Comparison of ENCODE assay signal across 12 cellular contexts in the genomic region with DNA sequence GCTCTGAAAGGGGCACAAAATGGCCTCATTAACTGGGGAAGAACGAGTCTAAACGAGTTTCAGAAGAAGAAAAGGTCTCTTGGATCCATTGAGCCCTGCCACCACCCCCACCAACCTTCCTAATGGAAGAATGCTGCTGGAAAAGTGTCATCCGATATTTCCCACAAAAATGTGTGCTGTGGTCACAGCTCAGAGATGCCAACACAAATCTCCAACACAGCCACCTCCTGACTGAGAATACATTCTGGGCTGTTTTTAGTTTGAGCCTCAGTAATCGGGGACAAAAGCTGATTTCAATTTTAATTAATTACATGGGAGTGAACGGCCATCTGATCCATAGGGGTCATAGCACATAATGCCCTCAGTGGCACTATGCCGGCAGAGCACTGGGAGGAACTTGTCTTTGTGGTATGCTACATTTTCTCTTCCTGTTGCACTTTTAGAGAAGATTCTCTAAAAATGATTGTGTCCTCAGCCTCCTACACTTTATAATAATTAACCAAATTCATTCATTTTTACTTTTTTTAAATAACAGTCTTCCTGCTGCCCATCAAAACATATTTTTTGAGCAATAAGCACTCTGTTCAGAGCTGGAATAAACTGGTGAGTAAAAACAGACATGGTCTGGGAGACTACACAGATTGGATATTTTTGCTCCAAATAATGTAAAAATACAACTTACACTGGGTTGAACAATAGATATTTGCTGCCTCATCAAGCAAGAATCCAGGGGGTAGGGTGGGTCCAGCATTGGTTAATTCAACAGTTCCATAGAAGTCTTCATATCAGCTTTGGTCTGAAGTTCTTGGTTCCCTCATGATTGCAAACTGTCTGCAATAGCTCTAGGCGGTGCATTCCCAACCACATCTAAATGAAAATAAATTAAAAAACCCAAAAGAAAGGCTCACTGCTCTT.
DNase-seq lines count a peak whose midpoint lies in the region; ATAC-seq and TF ChIP-seq lines count a peak whose summit lies in the region.
"Had no signal": no experiment of that assay in that cellular context is flagged by ENCODE, and none has a peak within 500 bp of the region (broad histone marks: within the 10 kb centered on the region; RNA-seq: fewer than 3 reads in every experiment).

No MANE protein-coding gene starts in this region.

- no peaks in the 10 kb centered on the region for H3K36me3 ChIP-seq in SJSA1
- H3K36me3 ChIP-seq in right lobe of liver: no peaks in the 10 kb centered on the region
- H3K36me3 ChIP-seq: BE2C had no signal

- H3K9me3 ChIP-seq in SJSA1 (replicated peaks) (no peaks in the 10 kb centered on the region; the same call in 1 of the 2 replicates), right lobe of liver (no peaks in the 10 kb centered on the region)
- H3K9me3 ChIP-seq: BE2C had no signal

- TF ChIP-seq POLR2A in right lobe of liver (IDR thresholded peaks at IDR 0.05): no peak

- WGBS in right lobe of liver (ENCODE audit: insufficient coverage, low coverage, low lambda C conversion rate, missing lambda C conversion rate): 55% methylated on average over 7 of the region's 7 CpGs

- H3K27me3 ChIP-seq in SJSA1 (replicated peaks) (no peaks in the 10 kb centered on the region), right lobe of liver (no peaks in the 10 kb centered on the region)
- H3K27me3 ChIP-seq: BE2C, foreskin keratinocyte had no signal

- peaks cover 48% of the 10 kb centered on the region for H3K4me1 ChIP-seq in SJSA1 (replicated peaks)
- peaks cover 0 to 29% (median 14%) of the 10 kb centered on the region in 4 donors for H3K4me1 ChIP-seq in right lobe of liver
- H3K4me1 ChIP-seq: BE2C had no signal

- H3K4me3 ChIP-seq in SJSA1: no peak overlapping the region
- no peak overlapping the region for H3K4me3 ChIP-seq in right lobe of liver
- no peak overlapping the region for H3K4me3 ChIP-seq in coronary artery

- DNase-seq in AG08395 (ENCODE audit: low spot score) (peak; percentile 82), SJSA1 (ENCODE audit: low read depth in 1 of 2, low spot score in 2 of 2) (peak; percentile 79 to 82), right lobe of liver (no peak), coronary artery (ENCODE audit: low spot score) (no peak), GM20000 (ENCODE audit: low spot score) (no peak), DMS53 treated with DMSO at 0.1 percent for 48 hours (lab: John Stamatoyannopoulos, UW; ENCODE audit: unreplicated experiment) (no peak)
- DNase-seq in effector CD8-positive, alpha-beta T cell (lab: John Stamatoyannopoulos, UW): no peak
- DNase-seq: foreskin keratinocyte, NCI-H1930 had no signal

- intact Hi-C loops in right lobe of liver (cut with DNase I): no loop called here

- H3K27ac ChIP-seq in SJSA1: peak overlapping the region; percentile 97
- peak overlapping the region; percentile 86 to 90 (median 88) for H3K27ac ChIP-seq in right lobe of liver
- H3K27ac ChIP-seq in coronary artery: peak overlapping the region in 1 of 2 donors; percentile 42
- H3K27ac ChIP-seq: foreskin keratinocyte had no signal

- no peak for TF ChIP-seq CTCF in right lobe of liver (IDR thresholded peaks at IDR 0.05)
- no peak for TF ChIP-seq CTCF in coronary artery (IDR thresholded peaks at IDR 0.05)
- no peak for TF ChIP-seq CTCF in GM20000 (IDR thresholded peaks at IDR 0.05; ENCODE audit: extremely low read depth, missing control alignments)

- ATAC-seq in GM21447 (IDR thresholded peaks at IDR 0.05; ENCODE audit: unreplicated experiment) (peak; percentile 60), right lobe of liver (no peak)
- ATAC-seq: foreskin keratinocyte; stimulated activated memory B cell treated with anti-CD40 and anti-IgM and Interleukin-4, amounts not matched to agents 10 μg/mL and 1 μg/mL and 100 μg/mL, for 72 hours had no signal

Comparison
In these comparisons a context has a peak if more than half of its experiments do, and no peak if none do; other contexts are left out.
1. DNase-seq: peak in AG08395 (single experiment) and SJSA1 (2 of 2); none in right lobe of liver (0 of 3), coronary artery (single experiment), GM20000 (single experiment), DMS53 treated with DMSO at 0.1 percent for 48 hours (single experiment) and effector CD8-positive, alpha-beta T cell (single experiment).